ENCODE assay signal across 24 cellular contexts in genomic region chr13:71625694-71626093, GRCh38.
DNase-seq lines count a peak whose midpoint lies in the region; ATAC-seq and TF ChIP-seq lines count a peak whose summit lies in the region.
"Had no signal": no experiment of that assay in that cellular context is flagged by ENCODE, and none has a peak within 500 bp of the region (broad histone marks: within the 10 kb centered on the region; RNA-seq: fewer than 3 reads in every experiment).

No MANE protein-coding gene starts in this region.

- in situ Hi-C loops in gastrocnemius medialis (cut with MboI; ENCODE audit: low sequenced_read_pairs in 4 of 4): no loop called here

- H3K4me3 ChIP-seq in fibroblast of the aortic adventitia (ENCODE audit: low read depth, low read length) (no peak overlapping the region), gastrocnemius medialis (no peak overlapping the region)
- H3K4me3 ChIP-seq: gastroesophageal sphincter had no signal

- H3K9me3 Mint-ChIP-seq in stimulated activated effector memory CD8-positive, alpha-beta T cell treated with anti-CD3 and anti-CD28 coated beads, Interleukin-12 subunit alpha, Interleukin-12 subunit beta, amount 100 ng/mL, for 72 hours: peaks cover 10% of the 10 kb centered on the region
- H3K9me3 Mint-ChIP-seq: activated T-cell treated with anti-CD3 and anti-CD28 coated beads, Interleukin-2, amount 50 U/mL, for 72 hours had no signal

- DNase-seq in DMS53 (lab: John Stamatoyannopoulos, UW): peak; percentile 17
- DNase-seq in DMS53 treated with DMSO at 0.1 percent for 48 hours (lab: John Stamatoyannopoulos, UW; ENCODE audit: unreplicated experiment): no peak
- peak; percentile 88 for DNase-seq in amniotic epithelial cell (ENCODE audit: low read depth)
- DNase-seq in fibroblast of the aortic adventitia (ENCODE audit: low read depth): peak; percentile 4
- DNase-seq in gastrocnemius medialis: no peak
- no peak for DNase-seq in stimulated activated effector memory CD8-positive, alpha-beta T cell treated with anti-CD3 and anti-CD28 coated beads, Interleukin-12 subunit alpha, Interleukin-12 subunit beta, amount 100 ng/mL, for 72 hours (ENCODE audit: low spot score in 2 of 2)
- no peak for DNase-seq in activated T-cell treated with anti-CD3 and anti-CD28 coated beads, Interleukin-2, amount 50 U/mL, for 48 hours
- DNase-seq: activated CD8-positive, alpha-beta T cell treated with anti-CD3 and anti-CD28 coated beads, Interleukin-2, amount 10 ng/mL, durations not matched to agents 7 days and 5 days; activated T-cell treated with anti-CD3 and anti-CD28 coated beads, Interleukin-2, amount 50 U/mL, for 72 hours; caudate nucleus; effector CD8-positive, alpha-beta T cell; H7; Karpas-422; mammary epithelial cell; natural killer cell; NCI-H2171; NCI-H774; stimulated activated naive CD8-positive, alpha-beta T cell treated with anti-CD3 and anti-CD28 coated beads, Interleukin-15, Interleukin-2, amounts not matched to agents 100 U/mL and 50 U/mL, for 24 hours; SW 1271; trophoblast cell had no signal

- ATAC-seq in gastrocnemius medialis (peak in 1 of 2 donors; percentile 42), HG03571 (IDR thresholded peaks at IDR 0.05; ENCODE audit: unreplicated experiment) (no peak)
- ATAC-seq in stimulated activated effector memory CD8-positive, alpha-beta T cell treated with anti-CD3 and anti-CD28 coated beads, Interleukin-12 subunit alpha, Interleukin-12 subunit beta, amount 100 ng/mL, for 72 hours: no peak
- ATAC-seq: activated CD8-positive, alpha-beta T cell treated with anti-CD3 and anti-CD28 coated beads, Interleukin-2, amount 10 ng/mL, durations not matched to agents 7 days and 5 days; activated T-cell treated with anti-CD3 and anti-CD28 coated beads, Interleukin-2, amount 50 U/mL, for 72 hours; gastroesophageal sphincter; natural killer cell; stimulated activated naive CD8-positive, alpha-beta T cell treated with anti-CD3 and anti-CD28 coated beads, Interleukin-15, Interleukin-2, amounts not matched to agents 100 U/mL and 50 U/mL, for 24 hours had no signal

- H3K9me3 ChIP-seq in gastrocnemius medialis: no peaks in the 10 kb centered on the region
- H3K9me3 ChIP-seq: gastroesophageal sphincter had no signal

- H3K36me3 Mint-ChIP-seq in stimulated activated effector memory CD8-positive, alpha-beta T cell treated with anti-CD3 and anti-CD28 coated beads, Interleukin-12 subunit alpha, Interleukin-12 subunit beta, amount 100 ng/mL, for 72 hours: no peaks in the 10 kb centered on the region
- H3K36me3 Mint-ChIP-seq: natural killer cell had no signal

- no peaks in the 10 kb centered on the region for H3K36me3 ChIP-seq in gastrocnemius medialis
- H3K36me3 ChIP-seq: gastroesophageal sphincter had no signal

- no peak overlapping the region for H3K27ac Mint-ChIP-seq in stimulated activated effector memory CD8-positive, alpha-beta T cell treated with anti-CD3 and anti-CD28 coated beads, Interleukin-12 subunit alpha, Interleukin-12 subunit beta, amount 100 ng/mL, for 72 hours
- H3K27ac Mint-ChIP-seq: activated CD8-positive, alpha-beta T cell treated with anti-CD3 and anti-CD28 coated beads, Interleukin-2, amount 10 ng/mL, durations not matched to agents 7 days and 5 days; activated T-cell treated with anti-CD3 and anti-CD28 coated beads, Interleukin-2, amount 50 U/mL, for 72 hours; natural killer cell had no signal

- H3K4me3 Mint-ChIP-seq in stimulated activated effector memory CD8-positive, alpha-beta T cell treated with anti-CD3 and anti-CD28 coated beads, Interleukin-12 subunit alpha, Interleukin-12 subunit beta, amount 100 ng/mL, for 72 hours: no peak overlapping the region
- H3K4me3 Mint-ChIP-seq: activated CD8-positive, alpha-beta T cell treated with anti-CD3 and anti-CD28 coated beads, Interleukin-2, amount 10 ng/mL, durations not matched to agents 7 days and 5 days; activated T-cell treated with anti-CD3 and anti-CD28 coated beads, Interleukin-2, amount 50 U/mL, for 72 hours; natural killer cell had no signal

- intact Hi-C loops in gastrocnemius medialis (cut with DNase I; ENCODE audit: low total_unique reads): no loop called here

- H3K4me1 ChIP-seq in gastrocnemius medialis: peaks cover 0 to 4% of the 10 kb centered on the region in 2 donors
- H3K4me1 ChIP-seq: gastroesophageal sphincter had no signal

- TF ChIP-seq CTCF in fibroblast of the aortic adventitia (IDR thresholded peaks at IDR 0.05; ENCODE audit: insufficient read depth, low read length) (no peak), gastrocnemius medialis (IDR thresholded peaks at IDR 0.05 in 4 of 5, conservative IDR thresholded peaks at IDR 0.05 in 1 of 5) (no peak)

- no peak for TF ChIP-seq POLR2A in gastrocnemius medialis (IDR thresholded peaks at IDR 0.05)

- H3K4me1 Mint-ChIP-seq in stimulated activated effector memory CD8-positive, alpha-beta T cell treated with anti-CD3 and anti-CD28 coated beads, Interleukin-12 subunit alpha, Interleukin-12 subunit beta, amount 100 ng/mL, for 72 hours: no peaks in the 10 kb centered on the region
- H3K4me1 Mint-ChIP-seq: natural killer cell had no signal

- no peaks in the 10 kb centered on the region for H3K27me3 ChIP-seq in gastrocnemius medialis
- H3K27me3 ChIP-seq: gastroesophageal sphincter had no signal

- H3K27ac ChIP-seq in gastrocnemius medialis: peak overlapping the region; percentile 3 to 52 (median 25)
- H3K27ac ChIP-seq: 22Rv1, C4-2B, gastroesophageal sphincter had no signal

Comparison
In these comparisons a context has a peak if more than half of its experiments do, and no peak if none do; other contexts are left out.
1. DNase-seq: peak in DMS53 (single experiment), amniotic epithelial cell (single experiment) and fibroblast of the aortic adventitia (single experiment); none in DMS53 treated with DMSO at 0.1 percent for 48 hours (single experiment), gastrocnemius medialis (0 of 2), stimulated activated effector memory CD8-positive, alpha-beta T cell treated with anti-CD3 and anti-CD28 coated beads, Interleukin-12 subunit alpha, Interleukin-12 subunit beta, amount 100 ng/mL, for 72 hours (0 of 2) and activated T-cell treated with anti-CD3 and anti-CD28 coated beads, Interleukin-2, amount 50 U/mL, for 48 hours (0 of 2).